In the genomic region with DNA sequence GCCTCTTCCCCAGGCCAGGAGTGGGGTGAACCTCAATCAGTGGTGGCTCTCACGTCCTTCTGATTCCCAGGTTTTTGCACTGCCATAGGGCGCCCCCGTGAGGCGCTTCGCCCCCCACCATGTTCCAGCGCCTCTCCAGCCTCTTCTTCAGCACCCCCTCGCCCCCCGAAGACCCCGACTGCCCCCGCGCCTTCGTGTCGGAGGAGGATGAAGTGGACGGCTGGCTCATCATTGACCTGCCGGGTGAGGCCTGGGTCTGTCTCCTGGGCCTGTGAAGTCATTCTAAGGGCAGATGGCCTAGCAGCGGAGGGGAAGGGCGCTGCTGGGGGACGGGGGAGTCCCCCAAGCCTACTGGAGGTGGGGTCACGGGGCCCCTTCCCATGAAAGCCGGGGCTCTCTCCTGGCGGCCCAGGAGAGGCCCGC, we compare ENCODE assay signal across 8 cellular contexts. TPM values are rescaled to one million over a fixed set of nuclear protein-coding genes. Genes with fewer than 3 reads are reported as not detected.
DNase-seq lines count a peak whose midpoint lies in the region; ATAC-seq and TF ChIP-seq lines count a peak whose summit lies in the region.

No MANE protein-coding gene starts in this region.

- POLR2A ChIA-PET in BJ (lab: Charles Lee) = no interaction called here

- TF ChIP-seq CTCF in BJ (IDR thresholded peaks at IDR 0.05; ENCODE audit: insufficient read depth, low read depth, low read length) (peak; percentile 74), Loucy (conservative IDR thresholded peaks at IDR 0.05; ENCODE audit: low read length) (peak; percentile 71)

- H3K36me3 ChIP-seq in BJ (ENCODE audit: control insufficient read depth, insufficient read depth, low read length) (no peaks in the 10 kb centered on the region; the same call in 1 of the 2 replicates), Loucy (ENCODE audit: insufficient read depth, low read length) (no peaks in the 10 kb centered on the region)

- H3K4me3 ChIP-seq in BJ (ENCODE audit: low read depth, low read length) = peak overlapping the region; percentile 67
- peak overlapping the region; percentile 96 for H3K4me3 ChIP-seq in Loucy (ENCODE audit: low read length, poor library complexity, severe bottlenecking)

- ATAC-seq in GM19438 (IDR thresholded peaks at IDR 0.05; ENCODE audit: low read depth, unreplicated experiment) (peak; percentile 10), GM19324 (IDR thresholded peaks at IDR 0.05; ENCODE audit: low FRiP score, unreplicated experiment) (no peak)

- no peaks in the 10 kb centered on the region for H3F3A ChIP-seq in Loucy (ENCODE audit: low read depth)

- no peaks in the 10 kb centered on the region for H3K79me2 ChIP-seq in Loucy (ENCODE audit: insufficient read depth, low read length)

- no peaks in the 10 kb centered on the region for H3K9me2 ChIP-seq in Loucy (replicated peaks; ENCODE audit: low read depth, low read length)

- CTCF ChIA-PET in BJ (lab: Yijun Ruan, JAX) = interaction anchor here (0.9 to 3.4 kb wide), 9 partner anchors 12 to 396 kb away, joined by 3 to 22 read pairs (median 7); no protein-coding TSS in a partner anchor

- H4K20me1 ChIP-seq in Loucy (ENCODE audit: insufficient read depth, low read length, poor library complexity, severe bottlenecking) = no peaks in the 10 kb centered on the region

- peak overlapping the region; percentile 81 for H3K9ac ChIP-seq in Loucy (ENCODE audit: low read depth, low read length, poor library complexity, severe bottlenecking)

- peaks cover 41% of the 10 kb centered on the region for H3K4me1 ChIP-seq in Loucy (ENCODE audit: insufficient read depth, low read length, poor library complexity, severe bottlenecking)

- no peaks in the 10 kb centered on the region for H3K9me3 ChIP-seq in Loucy (ENCODE audit: insufficient read depth, low read depth, low read length)

- H3K4me2 ChIP-seq in Loucy (ENCODE audit: low read depth, low read length, poor library complexity, severe bottlenecking) = peak overlapping the region; percentile 91

- DNase-seq in BJ (ENCODE audit: low read depth) = no peak
- DNase-seq in UCSD-AML1 (lab: John Stamatoyannopoulos, UW; ENCODE audit: unreplicated experiment) = peak; percentile 69
- peak; percentile 46 for DNase-seq in central memory CD4-positive, alpha-beta T cell
- peak; percentile 72 for DNase-seq in left kidney (ENCODE audit: low read depth, low spot score)
- DNase-seq in stimulated activated CD4-positive, alpha-beta T cell treated with anti-CD3 and anti-CD28 coated beads, Interleukin-4, amount 100 ng/mL, for 24 hours = peak; percentile 53

- H3K27me3 ChIP-seq in BJ (ENCODE audit: control insufficient read depth, insufficient read depth, low read length) (no peaks in the 10 kb centered on the region), Loucy (ENCODE audit: insufficient read depth, low read length, poor library complexity, severe bottlenecking) (no peaks in the 10 kb centered on the region)

- peak overlapping the region; percentile 100 for H2AFZ ChIP-seq in Loucy (ENCODE audit: low read length)

RNA-seq across cellular contexts. Expression of a gene that starts 4.5 kb away (rescaled TPM):
- 4.6 and 5.1 TPM in 2 replicates for polyA plus RNA-seq in BJ (2011; rRNA removed)
- 6.4 and 11.2 TPM in 2 replicates for polyA minus RNA-seq in BJ (2011; rRNA and poly(A)+ RNA removed)

RNA-seq across cellular contexts. Expression of a gene that starts 31.7 kb away (rescaled TPM):
- polyA plus RNA-seq in BJ (2011; rRNA removed) = 35.2 and 45.3 TPM in 2 replicates
- polyA minus RNA-seq in BJ (2011; rRNA and poly(A)+ RNA removed) = 17.4 and 27.3 TPM in 2 replicates
